In genomic region chr7:151136515-151136908, GRCh38 we compare ENCODE assay signal across 33 cellular contexts. TPM values are rescaled to one million over a fixed set of nuclear protein-coding genes. Genes with fewer than 3 reads are reported as not detected.
"Had no signal": no experiment of that assay in that cellular context is flagged by ENCODE, and none has a peak within 500 bp of the region (broad histone marks: within the 10 kb centered on the region; RNA-seq: fewer than 3 reads in every experiment).

No MANE protein-coding gene starts in this region.

- H3K4me3 Mint-ChIP-seq: activated CD4-positive, alpha-beta memory T cell treated with anti-CD3 and anti-CD28 coated beads, Interleukin-2, amount 10 ng/mL, durations not matched to agents 7 days and 5 days; activated CD4-positive, alpha-beta T cell treated with anti-CD3 and anti-CD28 coated beads, Interleukin-2, amount 10 ng/mL, durations not matched to agents 7 days and 5 days; activated T-cell treated with anti-CD3 and anti-CD28 coated beads, Interleukin-2, amount 50 U/mL, for 4 hours; mesothelial cell of epicardium; naive B cell; nephron progenitor cell; stimulated activated memory B cell treated with anti-CD40 and anti-IgM and Interleukin-4, amounts not matched to agents 10 μg/mL and 1 μg/mL and 100 μg/mL, for 72 hours; stimulated activated naive CD8-positive, alpha-beta T cell treated with anti-CD3 and anti-CD28 coated beads, Interleukin-15, amount 100 ng/mL, for 72 hours; T-helper 1 cell treated with Interleukin-12 subunit alpha and Interleukin-12 subunit beta and Interleukin-4 antibody, amounts not matched to agents 30 μg/mL and 1 μg/mL, for 36 hours; type B pancreatic cell had no signal

- H3K36me3 Mint-ChIP-seq: activated naive CD4-positive, alpha-beta T cell treated with anti-CD3 and anti-CD28 coated beads, Interleukin-2, amount 50 U/mL, for 72 hours; naive B cell had no signal

- H3K27ac ChIP-seq: colonic mucosa, gastroesophageal sphincter, parathyroid adenoma, psoas muscle, uterus had no signal

- H3K27me3 Mint-ChIP-seq: activated CD4-positive, alpha-beta memory T cell treated with anti-CD3 and anti-CD28 coated beads, Interleukin-2, amount 10 ng/mL, durations not matched to agents 7 days and 5 days; activated CD4-positive, alpha-beta T cell treated with anti-CD3 and anti-CD28 coated beads, Interleukin-2, amount 10 ng/mL, durations not matched to agents 7 days and 5 days; stimulated activated memory B cell treated with anti-CD40 and anti-IgM and Interleukin-4, amounts not matched to agents 10 μg/mL and 1 μg/mL and 100 μg/mL, for 72 hours; stimulated activated naive CD8-positive, alpha-beta T cell treated with anti-CD3 and anti-CD28 coated beads, Interleukin-15, amount 100 ng/mL, for 72 hours; type B pancreatic cell had no signal

- H3K27me3 ChIP-seq: colonic mucosa, gastroesophageal sphincter, uterus had no signal

- DNase-seq: activated CD4-positive, alpha-beta memory T cell treated with anti-CD3 and anti-CD28 coated beads, Interleukin-2, amount 10 ng/mL, durations not matched to agents 7 days and 5 days; activated CD4-positive, alpha-beta T cell treated with anti-CD3 and anti-CD28 coated beads for 1 hour; activated CD4-positive, alpha-beta T cell treated with anti-CD3 and anti-CD28 coated beads, Interleukin-2, amount 10 ng/mL, durations not matched to agents 7 days and 5 days; activated CD8-positive, alpha-beta memory T cell treated with anti-CD3 and anti-CD28 coated beads, Interleukin-2, amount 50 U/mL, for 48 hours; activated naive CD4-positive, alpha-beta T cell; cerebellar nuclear complex; colonic mucosa; effector CD8-positive, alpha-beta T cell; erythroblast; hippocampal formation; naive B cell; nephron progenitor cell; nucleus accumbens; stimulated activated CD4-positive, alpha-beta T cell treated with anti-CD3 and anti-CD28 coated beads, Interleukin-1b, Interleukin-23, amount 100 ng/mL, for 48 hours; stimulated activated CD4-positive, alpha-beta T cell treated with anti-CD3 and anti-CD28 coated beads, Interleukin-4, amount 100 ng/mL, for 4 hours; stimulated activated CD8-positive, alpha-beta memory T cell treated with anti-CD3 and anti-CD28 coated beads, Interleukin-4, amount 100 ng/mL, for 48 hours; stimulated activated naive CD8-positive, alpha-beta T cell treated with anti-CD3 and anti-CD28 coated beads, Interleukin-15, amount 100 ng/mL, for 72 hours; substantia nigra; T-helper 9 cell had no signal

- H3K27ac Mint-ChIP-seq: activated CD4-positive, alpha-beta memory T cell treated with anti-CD3 and anti-CD28 coated beads, Interleukin-2, amount 10 ng/mL, durations not matched to agents 7 days and 5 days; activated CD4-positive, alpha-beta T cell treated with anti-CD3 and anti-CD28 coated beads, Interleukin-2, amount 10 ng/mL, durations not matched to agents 7 days and 5 days; activated naive CD4-positive, alpha-beta T cell treated with anti-CD3 and anti-CD28 coated beads, Interleukin-2, amount 50 U/mL, for 72 hours; nephron progenitor cell; stimulated activated memory B cell treated with anti-CD40 and anti-IgM and Interleukin-4, amounts not matched to agents 10 μg/mL and 1 μg/mL and 100 μg/mL, for 72 hours; stimulated activated naive CD8-positive, alpha-beta T cell treated with anti-CD3 and anti-CD28 coated beads, Interleukin-15, amount 100 ng/mL, for 72 hours; T-helper 1 cell treated with Interleukin-12 subunit alpha and Interleukin-12 subunit beta and Interleukin-4 antibody, amounts not matched to agents 30 μg/mL and 1 μg/mL, for 36 hours; type B pancreatic cell had no signal

- FAIRE-seq: keratinocyte had no signal

- H3K9me3 Mint-ChIP-seq: activated CD4-positive, alpha-beta memory T cell treated with anti-CD3 and anti-CD28 coated beads, Interleukin-2, amount 10 ng/mL, durations not matched to agents 7 days and 5 days; activated CD4-positive, alpha-beta T cell treated with anti-CD3 and anti-CD28 coated beads, Interleukin-2, amount 10 ng/mL, durations not matched to agents 7 days and 5 days; activated naive CD4-positive, alpha-beta T cell treated with anti-CD3 and anti-CD28 coated beads, Interleukin-2, amount 50 U/mL, for 72 hours; activated T-cell treated with anti-CD3 and anti-CD28 coated beads, Interleukin-2, amount 50 U/mL, for 4 hours; mesothelial cell of epicardium; nephron progenitor cell; stimulated activated memory B cell treated with anti-CD40 and anti-IgM and Interleukin-4, amounts not matched to agents 10 μg/mL and 1 μg/mL and 100 μg/mL, for 72 hours; stimulated activated naive CD8-positive, alpha-beta T cell treated with anti-CD3 and anti-CD28 coated beads, Interleukin-15, amount 100 ng/mL, for 72 hours; T-helper 1 cell treated with Interleukin-12 subunit alpha and Interleukin-12 subunit beta and Interleukin-4 antibody, amounts not matched to agents 30 μg/mL and 1 μg/mL, for 36 hours; type B pancreatic cell had no signal

- ATAC-seq: activated naive CD4-positive, alpha-beta T cell treated with anti-CD3 and anti-CD28 coated beads, Interleukin-2, amount 50 U/mL, for 72 hours; activated T-cell treated with anti-CD3 and anti-CD28 coated beads, Interleukin-2, amount 50 U/mL, for 4 hours; gastroesophageal sphincter; psoas muscle; stimulated activated memory B cell treated with anti-CD40 and anti-IgM and Interleukin-4, amounts not matched to agents 10 μg/mL and 1 μg/mL and 100 μg/mL, for 72 hours; stimulated activated naive CD8-positive, alpha-beta T cell treated with anti-CD3 and anti-CD28 coated beads, Interleukin-15, amount 100 ng/mL, for 72 hours had no signal

- H3K4me1 Mint-ChIP-seq: activated CD4-positive, alpha-beta memory T cell treated with anti-CD3 and anti-CD28 coated beads, Interleukin-2, amount 10 ng/mL, durations not matched to agents 7 days and 5 days; activated CD4-positive, alpha-beta T cell treated with anti-CD3 and anti-CD28 coated beads, Interleukin-2, amount 10 ng/mL, durations not matched to agents 7 days and 5 days; naive B cell; stimulated activated memory B cell treated with anti-CD40 and anti-IgM and Interleukin-4, amounts not matched to agents 10 μg/mL and 1 μg/mL and 100 μg/mL, for 72 hours; stimulated activated naive CD8-positive, alpha-beta T cell treated with anti-CD3 and anti-CD28 coated beads, Interleukin-15, amount 100 ng/mL, for 72 hours had no signal

- H3K4me3 ChIP-seq: colonic mucosa, gastroesophageal sphincter, psoas muscle, smooth muscle cell, uterus had no signal

- H3K36me3 ChIP-seq: colonic mucosa, uterus had no signal

RNA-seq across cellular contexts. Expression of gene GBX1, which starts 31.0 kb away (rescaled TPM):
- total RNA-seq: activated CD4-positive, alpha-beta memory T cell treated with anti-CD3 and anti-CD28 coated beads, Interleukin-2, amount 10 ng/mL, durations not matched to agents 7 days and 5 days; activated CD4-positive, alpha-beta T cell treated with anti-CD3 and anti-CD28 coated beads, Interleukin-2, amount 10 ng/mL, durations not matched to agents 7 days and 5 days; activated T-cell treated with anti-CD3 and anti-CD28 coated beads, Interleukin-2, amount 50 U/mL, for 4 hours; colonic mucosa; dermis microvascular lymphatic vessel endothelial cell; gastroesophageal sphincter; mesothelial cell of epicardium; smooth muscle cell had no signal

RNA-seq across cellular contexts. Expression of gene ASB10, which starts 50.5 kb away (rescaled TPM):
- total RNA-seq: activated CD4-positive, alpha-beta memory T cell treated with anti-CD3 and anti-CD28 coated beads, Interleukin-2, amount 10 ng/mL, durations not matched to agents 7 days and 5 days; activated CD4-positive, alpha-beta T cell treated with anti-CD3 and anti-CD28 coated beads, Interleukin-2, amount 10 ng/mL, durations not matched to agents 7 days and 5 days; activated naive CD4-positive, alpha-beta T cell treated with anti-CD3 and anti-CD28 coated beads, Interleukin-2, amount 50 U/mL, for 72 hours; activated T-cell treated with anti-CD3 and anti-CD28 coated beads, Interleukin-2, amount 50 U/mL, for 4 hours; colonic mucosa; dermis microvascular lymphatic vessel endothelial cell; gastroesophageal sphincter; lower leg skin; mesothelial cell of epicardium; smooth muscle cell; uterus had no signal
